1 cellular context compared by ENCODE assay signal in the genomic region with DNA sequence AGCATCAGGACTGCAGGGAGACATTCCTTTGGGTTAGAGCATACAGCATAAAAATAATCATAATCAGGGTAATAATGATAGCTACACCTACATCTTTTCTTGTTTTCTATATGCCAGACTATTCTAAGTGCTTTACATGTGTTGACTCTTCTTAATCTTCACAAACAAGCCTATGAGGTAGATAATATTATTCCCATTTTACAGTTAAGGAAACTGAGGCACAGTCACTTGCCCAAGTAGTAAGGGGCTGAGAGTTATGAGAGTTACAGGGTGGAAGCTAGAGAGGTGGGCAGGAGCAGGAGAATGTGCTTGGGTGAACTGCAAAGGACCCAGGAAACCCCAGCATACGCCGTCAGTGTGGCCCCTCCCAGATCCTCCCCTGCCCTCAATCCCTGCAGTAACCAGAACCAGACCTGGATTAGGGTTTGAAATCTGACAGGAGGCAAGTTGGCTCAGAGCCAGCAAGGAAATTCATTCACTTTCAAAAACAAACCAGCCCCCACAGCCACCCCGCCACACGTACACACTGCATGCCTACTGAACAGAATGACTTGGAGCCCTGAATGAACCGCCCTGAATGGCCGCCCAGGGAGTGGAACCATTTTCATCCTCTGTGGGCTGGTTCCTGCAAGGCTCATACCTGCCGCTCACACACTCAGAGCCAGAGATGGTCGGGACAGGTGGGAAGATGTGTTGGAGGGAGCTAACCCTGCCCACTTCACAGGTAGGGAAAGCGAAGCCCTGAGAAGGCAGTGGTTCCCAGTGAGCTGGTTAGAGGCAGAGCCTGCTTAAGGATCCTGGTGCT.
TF ChIP-seq lines count a peak whose summit lies in the region.

No MANE protein-coding gene starts in this region.

TF ChIP-seq in HCT116, 20 proteins besides CTCF, POLR2A, EP300 and RAD21:
- TF ChIP-seq EZH2phosphoT487 (IDR thresholded peaks at IDR 0.05; ENCODE audit: borderline replicate concordance) (no peak), SRF (IDR thresholded peaks at IDR 0.05; ENCODE audit: low read depth) (no peak), CEBPB (IDR thresholded peaks at IDR 0.05; ENCODE audit: low read depth) (no peak)
